ENCODE assay signal across 8 cellular contexts in genomic region chr6:136719280-136720044, GRCh38.
DNase-seq lines count a peak whose midpoint lies in the region; ATAC-seq and TF ChIP-seq lines count a peak whose summit lies in the region.

No MANE protein-coding gene starts in this region.

- TF ChIP-seq CTCF in dorsolateral prefrontal cortex (IDR thresholded peaks at IDR 0.05 in 54 of 56, conservative IDR thresholded peaks at IDR 0.05 in 2 of 56; ENCODE audit: low read depth in 1 of 56, partially characterized antibody in 56 of 56): no peak

- peak overlapping the region in 46 of 59 donors; percentile 7 to 81 (median 52) for H3K27ac ChIP-seq in dorsolateral prefrontal cortex

- peak; percentile 41 for ATAC-seq in GM19452 (IDR thresholded peaks at IDR 0.05; ENCODE audit: unreplicated experiment)
- peak; percentile 43 for ATAC-seq in HG03280 (IDR thresholded peaks at IDR 0.05; ENCODE audit: unreplicated experiment)

- DNase-seq in CD1c-positive myeloid dendritic cell (ENCODE audit: extremely low spot score): peak; percentile 76
- DNase-seq in dorsolateral prefrontal cortex: no peak
- no peak for DNase-seq in NCI-H128 (lab: John Stamatoyannopoulos, UW; ENCODE audit: unreplicated experiment)
- DNase-seq in dedifferentiated amniotic fluid mesenchymal stem cell (ENCODE audit: extremely low spot score): no peak
- DNase-seq in NCI-H2196 (lab: John Stamatoyannopoulos, UW; ENCODE audit: unreplicated experiment): no peak
- DNase-seq in posterior vena cava (ENCODE audit: low spot score): no peak

- intact Hi-C loops in dorsolateral prefrontal cortex (cut with DNase I): loop anchor here (5.0 kb wide), 2 partner anchors 68 to 73 kb away; partner anchors contain the start of gene MAP3K5 (in 1 of the 2)
- intact Hi-C loops in posterior vena cava (cut with DNase I): no loop called here

- no peak overlapping the region for H3K4me3 ChIP-seq in dorsolateral prefrontal cortex

- H3K27me3 ChIP-seq in dorsolateral prefrontal cortex: no peaks in the 10 kb centered on the region

Comparison
In these comparisons a context has a peak if more than half of its experiments do, and no peak if none do; other contexts are left out.
1. intact Hi-C loops: an anchor here in dorsolateral prefrontal cortex (5.0 kb wide); none called in posterior vena cava.